ENCODE assay signal across 1 cellular context in genomic region chr6:160137989-160138835, GRCh38.
TF ChIP-seq lines count a peak whose summit lies in the region.

No MANE protein-coding gene starts in this region.

TF ChIP-seq in HepG2, 621 proteins besides CTCF, POLR2A, EP300 and RAD21 (continued from another document):
- TF ChIP-seq DZIP1 (CRISPR knock-in tag; IDR thresholded peaks at IDR 0.05) (no peak), MTF1 (CRISPR knock-in tag; IDR thresholded peaks at IDR 0.05) (no peak), GMEB2 (CRISPR knock-in tag; IDR thresholded peaks at IDR 0.05; ENCODE audit: low read depth) (0 out of 2 replicates have a peak, but pooled peaks have one; percentile 23), GFI1 (CRISPR knock-in tag; IDR thresholded peaks at IDR 0.05; ENCODE audit: borderline replicate concordance) (no peak), LCORL (IDR thresholded peaks at IDR 0.05) (no peak), LCORL (CRISPR knock-in tag; IDR thresholded peaks at IDR 0.05) (0 out of 2 replicates have a peak, but pooled peaks have one; percentile 33), ZNF232 (CRISPR knock-in tag; IDR thresholded peaks at IDR 0.05; ENCODE audit: borderline replicate concordance) (peak; percentile 100), ZC3H13 (CRISPR knock-in tag; IDR thresholded peaks at IDR 0.05) (0 out of 2 replicates have a peak, but pooled peaks have one; percentile 6), DMTF1 (CRISPR knock-in tag; IDR thresholded peaks at IDR 0.05) (no peak), CBX2 (IDR thresholded peaks at IDR 0.05; ENCODE audit: low read depth, low read length) (no peak), CBX2 (CRISPR knock-in tag; IDR thresholded peaks at IDR 0.05; ENCODE audit: low read depth) (no peak), ZNF235 (CRISPR knock-in tag; IDR thresholded peaks at IDR 0.05; ENCODE audit: borderline replicate concordance) (no peak), GATAD2A (CRISPR knock-in tag; IDR thresholded peaks at IDR 0.05) (peak; percentile 55; the same call in 1 of the 2 replicates), ZNF775 (CRISPR knock-in tag; IDR thresholded peaks at IDR 0.05; ENCODE audit: borderline replicate concordance) (no peak), AFF4 (CRISPR knock-in tag; IDR thresholded peaks at IDR 0.05) (no peak), ISL2 (CRISPR knock-in tag; IDR thresholded peaks at IDR 0.05) (0 out of 2 replicates have a peak, but pooled peaks have one; percentile 48), JUND (CRISPR knock-in tag; IDR thresholded peaks at IDR 0.05) (no peak), BRF2 (CRISPR knock-in tag; IDR thresholded peaks at IDR 0.05) (no peak)
